Comparison of ENCODE assay signal across 8 cellular contexts in the genomic region with DNA sequence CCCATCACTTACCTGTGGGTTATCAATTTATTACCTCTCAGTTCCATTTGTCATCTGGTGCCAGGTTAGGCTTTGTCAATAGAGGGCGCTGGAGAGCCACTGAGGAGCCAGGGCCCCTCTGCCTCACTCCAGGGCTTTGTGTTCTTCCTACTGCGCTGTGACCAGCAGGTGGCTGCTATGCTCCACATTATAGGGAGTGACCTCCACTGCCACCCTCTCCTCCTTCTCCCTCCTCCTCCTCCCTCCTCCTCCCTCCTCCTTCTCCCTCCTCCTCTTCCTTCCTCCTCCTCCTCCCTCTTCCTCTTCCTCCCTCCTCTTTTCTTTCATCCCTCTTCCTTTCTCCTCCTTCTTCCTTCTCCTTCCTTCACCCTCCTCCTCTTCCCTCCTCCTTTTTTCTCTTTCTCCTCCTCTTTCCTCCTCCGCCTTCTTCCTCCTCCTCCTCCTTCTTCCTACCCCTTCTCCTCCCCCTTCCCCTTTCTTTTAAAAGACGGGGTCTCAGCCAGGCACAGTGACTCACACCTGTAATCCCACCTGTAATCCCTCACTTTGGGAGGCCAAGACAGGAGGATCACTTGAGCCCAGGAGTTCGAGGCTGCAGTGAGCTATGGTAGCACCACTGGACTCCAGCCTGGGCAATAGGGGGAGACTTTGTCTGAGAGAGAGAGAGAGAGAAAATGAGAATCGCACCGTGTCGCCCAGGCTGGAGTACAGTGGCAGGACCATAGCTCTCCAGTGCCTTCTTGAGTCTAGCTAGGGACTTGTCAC. TPM values are rescaled to one million over a fixed set of nuclear protein-coding genes. Genes with fewer than 3 reads are reported as not detected.
DNase-seq lines count a peak whose midpoint lies in the region; ATAC-seq, FAIRE-seq and TF ChIP-seq lines count a peak whose summit lies in the region.

No MANE protein-coding gene starts in this region.

- no peak overlapping the region for H3K4me3 Mint-ChIP-seq in activated CD8-positive, alpha-beta T cell treated with anti-CD3 and anti-CD28 coated beads, Interleukin-2, amount 10 ng/mL, durations not matched to agents 7 days and 5 days

- no peak overlapping the region for H4K5ac ChIP-seq in H1 (ENCODE audit: insufficient read length, low read depth, low read length)

- POLR2A ChIA-PET in activated CD8-positive, alpha-beta T cell treated with anti-CD3 and anti-CD28 coated beads, Interleukin-2, amount 10 ng/mL, durations not matched to agents 7 days and 5 days (lab: Charles Lee): interaction anchor here (0.6 to 6.9 kb wide), 3 partner anchors 19 to 51 kb away, joined by 3 to 96 read pairs (median 3); no protein-coding TSS in a partner anchor
- POLR2A ChIA-PET in H1 (lab: Charles Lee; ENCODE audit: partially characterized antibody): interaction anchor here (0.7 to 1.9 kb wide), 5 partner anchors 8 to 166 kb away, joined by 3 to 13 read pairs (median 3); a partner anchor contains a TSS

- no peak overlapping the region for H2BK120ac ChIP-seq in H1 (replicated peaks; ENCODE audit: low read depth, low read length)

- intact Hi-C loops in mucosa of descending colon (cut with DNase I, micrococcal nuclease): loop anchor here in 1 of 2 donors (10.0 kb wide), 1 partner anchor 241 kb away; a partner anchor contains a TSS

- no peak overlapping the region for H3K27ac ChIP-seq in H1 (ENCODE audit: low read depth, low read length)

- H2BK5ac ChIP-seq in H1 (ENCODE audit: low read depth, low read length): no peak overlapping the region

- H2BK20ac ChIP-seq in H1 (ENCODE audit: low read length): 0 out of 2 replicates have a peak overlapping the region, but pooled peaks have one; percentile 37

- H3K4me1 ChIP-seq in H1 (replicated peaks in 1 of 4; ENCODE audit: control insufficient read depth in 3 of 4, insufficient read depth in 4 of 4, low read length in 3 of 4) (no peaks in the 10 kb centered on the region), mucosa of descending colon (ENCODE audit: low read depth) (no peaks in the 10 kb centered on the region)

- H3K9me3 Mint-ChIP-seq in activated CD8-positive, alpha-beta T cell treated with anti-CD3 and anti-CD28 coated beads, Interleukin-2, amount 10 ng/mL, durations not matched to agents 7 days and 5 days (ENCODE audit: insufficient read depth): no peaks in the 10 kb centered on the region

- no peaks in the 10 kb centered on the region for H3K36me3 Mint-ChIP-seq in activated CD8-positive, alpha-beta T cell treated with anti-CD3 and anti-CD28 coated beads, Interleukin-2, amount 10 ng/mL, durations not matched to agents 7 days and 5 days (ENCODE audit: low read depth)

- no peaks in the 10 kb centered on the region for H3K27me3 ChIP-seq in H1 (replicated peaks in 1 of 4; ENCODE audit: control insufficient read depth in 3 of 4, extremely low read depth in 1 of 4, insufficient read depth in 3 of 4, low read length in 3 of 4)

- H2AK5ac ChIP-seq in H1 (ENCODE audit: low read depth, low read length): no peak overlapping the region

- TF ChIP-seq EP300 in H1 (IDR thresholded peaks at IDR 0.05; ENCODE audit: borderline replicate concordance in 1 of 2, low read depth in 2 of 2, low read length in 2 of 2): no peak

- no peak for TF ChIP-seq POLR2A in H1 (IDR thresholded peaks at IDR 0.05; ENCODE audit: control extremely low read depth in 1 of 2, low read depth in 2 of 2, low read length in 2 of 2)

- peak; percentile 81 for DNase-seq in CMK (ENCODE audit: low read depth)
- peak; percentile 88 for DNase-seq in HTR-8/SVneo (ENCODE audit: insufficient read length, low spot score)
- DNase-seq in NOMO-1 (lab: John Stamatoyannopoulos, UW; ENCODE audit: unreplicated experiment in 2 of 2): peak; percentile 58 to 81
- peak; percentile 95 for DNase-seq in activated CD8-positive, alpha-beta T cell treated with anti-CD3 and anti-CD28 coated beads, Interleukin-2, amount 10 ng/mL, durations not matched to agents 7 days and 5 days
- peak in 1 of 2 experiments; percentile 93 for DNase-seq in H1 (ENCODE audit: low read depth in 1 of 2, low spot score in 2 of 2)
- DNase-seq in mucosa of descending colon: peak; percentile 86 to 95 (median 89)
- peak; percentile 80 to 81 for DNase-seq in stimulated activated CD8-positive, alpha-beta memory T cell treated with anti-CD3 and anti-CD28 coated beads, Interleukin-7, amount 100 ng/mL, for 1 hour (ENCODE audit: low read depth in 2 of 2)

- no peak overlapping the region for H2BK15ac ChIP-seq in H1 (ENCODE audit: low read length)

- TF ChIP-seq CTCF in H1 (IDR thresholded peaks at IDR 0.05; ENCODE audit: control extremely low read depth in 1 of 3, insufficient read depth in 1 of 3, low read depth in 1 of 3, low read length in 3 of 3): peak; percentile 99
- peak; percentile 88 for TF ChIP-seq CTCF in mucosa of descending colon (IDR thresholded peaks at IDR 0.05)

- no peak overlapping the region for H3K18ac ChIP-seq in H1 (ENCODE audit: extremely low read depth, low read length)

- H3K4ac ChIP-seq in H1 (replicated peaks; ENCODE audit: insufficient read length, low read depth, low read length): no peak overlapping the region

- no peaks in the 10 kb centered on the region for H3K27me3 Mint-ChIP-seq in activated CD8-positive, alpha-beta T cell treated with anti-CD3 and anti-CD28 coated beads, Interleukin-2, amount 10 ng/mL, durations not matched to agents 7 days and 5 days (ENCODE audit: low read depth)

- FAIRE-seq in HTR-8/SVneo (lab: Jason Lieb, UNC): peak; percentile 93
- FAIRE-seq in H1 (lab: Jason Lieb, UNC): peak; percentile 78

- H3K27ac Mint-ChIP-seq in activated CD8-positive, alpha-beta T cell treated with anti-CD3 and anti-CD28 coated beads, Interleukin-2, amount 10 ng/mL, durations not matched to agents 7 days and 5 days: peak overlapping the region; percentile 70

- H3K9ac ChIP-seq in H1 (replicated peaks in 1 of 4; ENCODE audit: extremely low read depth in 1 of 4, low read depth in 3 of 4, low read length in 3 of 4): no peak overlapping the region

- no peak overlapping the region for H2BK12ac ChIP-seq in H1 (ENCODE audit: low read depth, low read length)

- no peak overlapping the region for H3K4me2 ChIP-seq in H1 (ENCODE audit: insufficient read depth in 1 of 2, low read depth in 2 of 2, low read length in 2 of 2)

- no peak overlapping the region for H3K23ac ChIP-seq in H1 (ENCODE audit: insufficient read length)

- H3K4me1 Mint-ChIP-seq in activated CD8-positive, alpha-beta T cell treated with anti-CD3 and anti-CD28 coated beads, Interleukin-2, amount 10 ng/mL, durations not matched to agents 7 days and 5 days (ENCODE audit: low read depth): peaks cover 22% of the 10 kb centered on the region

- 43% methylated on average over 8 of the region's 8 CpGs; no CpG with 5 or more reads in 1 of the 2 experiments for WGBS in H1 (ENCODE audit: extremely low coverage in 1 of 2, insufficient coverage in 1 of 2, insufficient read length in 1 of 2, insufficient replicate concordance in 2 of 2, low coverage in 1 of 2, low lambda C conversion rate in 2 of 2, missing lambda C conversion rate in 1 of 2), 2 experiments

- no peak overlapping the region for H3K56ac ChIP-seq in H1 (replicated peaks; ENCODE audit: insufficient read length, low read depth, low read length)

- no peak overlapping the region for H3K14ac ChIP-seq in H1 (ENCODE audit: insufficient read length)

- CTCF ChIA-PET in activated CD8-positive, alpha-beta T cell treated with anti-CD3 and anti-CD28 coated beads, Interleukin-2, amount 10 ng/mL, durations not matched to agents 7 days and 5 days (lab: Charles Lee): interaction anchor here (0.7 to 10.3 kb wide), 24 partner anchors 9 to 238 kb away, joined by 3 to 266 read pairs (median 6); a partner anchor contains a TSS
- CTCF ChIA-PET in H1 (lab: Charles Lee; ENCODE audit: partially characterized antibody): interaction anchor here (0.6 to 7.6 kb wide), 25 partner anchors 10 to 177 kb away, joined by 3 to 105 read pairs (median 3); a partner anchor contains a TSS

- ATAC-seq in GM21360 (IDR thresholded peaks at IDR 0.05; ENCODE audit: unreplicated experiment): peak; percentile 83
- ATAC-seq in activated CD8-positive, alpha-beta T cell treated with anti-CD3 and anti-CD28 coated beads, Interleukin-2, amount 10 ng/mL, durations not matched to agents 7 days and 5 days: peak; percentile 100
- ATAC-seq in mucosa of descending colon: peak; percentile 100

- peak; percentile 91 to 97 for TF ChIP-seq RAD21 in H1 (IDR thresholded peaks at IDR 0.05 in 1 of 2, conservative IDR thresholded peaks at IDR 0.05 in 1 of 2; ENCODE audit: low read depth in 2 of 2, low read length in 2 of 2)

- no peaks in the 10 kb centered on the region for H3K23me2 ChIP-seq in H1 (ENCODE audit: low read depth, low read length)

- H3K79me2 ChIP-seq in H1 (ENCODE audit: control insufficient read depth in 1 of 2, insufficient read depth in 2 of 2, low read length in 2 of 2): no peaks in the 10 kb centered on the region

- no peaks in the 10 kb centered on the region for H4K20me1 ChIP-seq in H1 (replicated peaks in 1 of 2; ENCODE audit: control insufficient read depth in 1 of 2, insufficient read depth in 2 of 2, low read length in 2 of 2)

- H4K91ac ChIP-seq in H1 (replicated peaks; ENCODE audit: insufficient read length, low read length): peak overlapping the region; percentile 47

- no peaks in the 10 kb centered on the region for H3K79me1 ChIP-seq in H1 (ENCODE audit: low read depth, low read length)

- no peak overlapping the region for H3K4me3 ChIP-seq in H1 (ENCODE audit: extremely low read depth in 1 of 4, insufficient read depth in 2 of 4, low read depth in 3 of 4, low read length in 4 of 4)
- H3K4me3 ChIP-seq in mucosa of descending colon: no peak overlapping the region

- H2AFZ ChIP-seq in H1 (ENCODE audit: low read length): no peak overlapping the region

- no peak overlapping the region for H4K8ac ChIP-seq in H1 (ENCODE audit: extremely low read depth, insufficient read depth, low read length)

- no peaks in the 10 kb centered on the region for H3K9me3 ChIP-seq in H1 (ENCODE audit: insufficient read depth in 2 of 2, low read depth in 1 of 2, low read length in 1 of 2)
- H3K9me3 ChIP-seq in mucosa of descending colon: no peaks in the 10 kb centered on the region

- H3K36me3 ChIP-seq in H1 (ENCODE audit: control insufficient read depth in 2 of 4, insufficient read depth in 4 of 4, low read length in 3 of 4) (no peaks in the 10 kb centered on the region), mucosa of descending colon (ENCODE audit: low read depth) (no peaks in the 10 kb centered on the region)

RNA-seq across cellular contexts. Expression of a gene that starts 10.3 kb away (rescaled TPM):
- 10 to 100 TPM; 37.4 to 41.4 TPM for total RNA-seq in activated CD8-positive, alpha-beta T cell treated with anti-CD3 and anti-CD28 coated beads, Interleukin-2, amount 10 ng/mL, durations not matched to agents 7 days and 5 days
- total RNA-seq in H1 (2021; fragmentation: NEBNext Ultra II Directional; extraction: Animal tissue kit (Norgen Biotek cat#: 25700)): 0.42 and 0.50 TPM in 2 replicates
- 0.11 and 0.17 TPM in 2 replicates for polyA plus RNA-seq in H1 (2011; rRNA removed)
- 0.08 TPM for polyA plus RNA-seq in H1 (2011; cell fraction: cytosol; rRNA removed)
- 0.30 TPM for polyA plus RNA-seq in H1 (2011; cell fraction: nucleus; rRNA removed)
- 0.39 to 1.1 TPM (median 0.93 TPM) in 4 replicates for polyA plus RNA-seq in H1 (2012, experiment 1 of 2)
- 0.39 TPM for polyA plus RNA-seq in H1 (2012, experiment 2 of 2)
- polyA plus RNA-seq in H1 (2013, experiment 1 of 2): 0.08 TPM
- polyA plus RNA-seq in H1 (2013, experiment 2 of 2): 0.07 TPM
- polyA minus RNA-seq in H1 (2011; rRNA and poly(A)+ RNA removed): not detected in 2 replicates
- polyA minus RNA-seq in H1 (2011; cell fraction: cytosol; rRNA and poly(A)+ RNA removed): not detected
- polyA minus RNA-seq in H1 (2011; cell fraction: nucleus; rRNA and poly(A)+ RNA removed): not detected
- total RNA-seq in mucosa of descending colon: under 1 TPM in 1 of 3 donors, not detected in 2; 0.27 TPM

RNA-seq across cellular contexts. Expression of a gene that starts 23.8 kb away (rescaled TPM):
- total RNA-seq in activated CD8-positive, alpha-beta T cell treated with anti-CD3 and anti-CD28 coated beads, Interleukin-2, amount 10 ng/mL, durations not matched to agents 7 days and 5 days: 10 to 100 TPM; 58.0 to 64.3 TPM
- total RNA-seq in H1 (2021; fragmentation: NEBNext Ultra II Directional; extraction: Animal tissue kit (Norgen Biotek cat#: 25700)): 38.6 and 41.5 TPM in 2 replicates
- polyA plus RNA-seq in H1 (2011; rRNA removed): 26.7 and 42.2 TPM in 2 replicates
- polyA plus RNA-seq in H1 (2011; cell fraction: cytosol; rRNA removed): 19.2 TPM
- 120 TPM for polyA plus RNA-seq in H1 (2011; cell fraction: nucleus; rRNA removed)
- polyA plus RNA-seq in H1 (2012, experiment 1 of 2): 51.6 to 57.0 TPM (median 55.5 TPM) in 4 replicates
- polyA plus RNA-seq in H1 (2012, experiment 2 of 2): 34.0 TPM
- polyA plus RNA-seq in H1 (2013, experiment 1 of 2): 22.7 TPM
- 21.2 TPM for polyA plus RNA-seq in H1 (2013, experiment 2 of 2)
- 15.9 and 19.0 TPM in 2 replicates for polyA minus RNA-seq in H1 (2011; rRNA and poly(A)+ RNA removed)
- polyA minus RNA-seq in H1 (2011; cell fraction: cytosol; rRNA and poly(A)+ RNA removed): 24.6 TPM
- polyA minus RNA-seq in H1 (2011; cell fraction: nucleus; rRNA and poly(A)+ RNA removed): 25.7 TPM
- total RNA-seq in mucosa of descending colon: 10 to 100 TPM; 35.9 to 49.2 (median 37.5) TPM

RNA-seq across cellular contexts. Expression of a gene that starts 27.7 kb away (rescaled TPM):
- under 1 TPM; 0.63 to 0.82 TPM for total RNA-seq in activated CD8-positive, alpha-beta T cell treated with anti-CD3 and anti-CD28 coated beads, Interleukin-2, amount 10 ng/mL, durations not matched to agents 7 days and 5 days
- total RNA-seq in H1 (2021; fragmentation: NEBNext Ultra II Directional; extraction: Animal tissue kit (Norgen Biotek cat#: 25700)): 0.56 and 0.61 TPM in 2 replicates
- 9.8 and 9.9 TPM in 2 replicates for polyA plus RNA-seq in H1 (2011; rRNA removed)
- 4.1 TPM for polyA plus RNA-seq in H1 (2011; cell fraction: cytosol; rRNA removed)
- polyA plus RNA-seq in H1 (2011; cell fraction: nucleus; rRNA removed): 4.6 TPM
- 0.93 to 4.4 TPM (median 3.4 TPM) in 4 replicates for polyA plus RNA-seq in H1 (2012, experiment 1 of 2)
- polyA plus RNA-seq in H1 (2012, experiment 2 of 2): 1.2 TPM
- 1.8 TPM for polyA plus RNA-seq in H1 (2013, experiment 1 of 2)
- 1.9 TPM for polyA plus RNA-seq in H1 (2013, experiment 2 of 2)
- 2.0 TPM in 2 replicates for polyA minus RNA-seq in H1 (2011; rRNA and poly(A)+ RNA removed)
- not detected for polyA minus RNA-seq in H1 (2011; cell fraction: cytosol; rRNA and poly(A)+ RNA removed)
- 0.50 TPM for polyA minus RNA-seq in H1 (2011; cell fraction: nucleus; rRNA and poly(A)+ RNA removed)
- not detected for total RNA-seq in mucosa of descending colon

RNA-seq across cellular contexts. Expression of a gene that starts 45.9 kb away (rescaled TPM):
- 100 to 1,000 TPM; 471 to 518 TPM for total RNA-seq in activated CD8-positive, alpha-beta T cell treated with anti-CD3 and anti-CD28 coated beads, Interleukin-2, amount 10 ng/mL, durations not matched to agents 7 days and 5 days
- total RNA-seq in H1 (2021; fragmentation: NEBNext Ultra II Directional; extraction: Animal tissue kit (Norgen Biotek cat#: 25700)): 436 and 437 TPM in 2 replicates
- 884 and 1,052 TPM in 2 replicates for polyA plus RNA-seq in H1 (2011; rRNA removed)
- 744 TPM for polyA plus RNA-seq in H1 (2011; cell fraction: cytosol; rRNA removed)
- polyA plus RNA-seq in H1 (2011; cell fraction: nucleus; rRNA removed): 546 TPM
- polyA plus RNA-seq in H1 (2012, experiment 1 of 2): 441 to 812 TPM (median 759 TPM) in 4 replicates
- polyA plus RNA-seq in H1 (2012, experiment 2 of 2): 4,565 TPM
- 994 TPM for polyA plus RNA-seq in H1 (2013, experiment 1 of 2)
- polyA plus RNA-seq in H1 (2013, experiment 2 of 2): 884 TPM
- 442 and 464 TPM in 2 replicates for polyA minus RNA-seq in H1 (2011; rRNA and poly(A)+ RNA removed)
- 148 TPM for polyA minus RNA-seq in H1 (2011; cell fraction: cytosol; rRNA and poly(A)+ RNA removed)
- 133 TPM for polyA minus RNA-seq in H1 (2011; cell fraction: nucleus; rRNA and poly(A)+ RNA removed)
- 100 to 1,000 TPM; 460 to 939 (median 669) TPM for total RNA-seq in mucosa of descending colon

RNA-seq across cellular contexts. Expression of a gene that starts 48.2 kb away (rescaled TPM):
- total RNA-seq in activated CD8-positive, alpha-beta T cell treated with anti-CD3 and anti-CD28 coated beads, Interleukin-2, amount 10 ng/mL, durations not matched to agents 7 days and 5 days: 10 to 100 TPM; 29.9 to 37.1 TPM
- 8.4 and 12.2 TPM in 2 replicates for total RNA-seq in H1 (2021; fragmentation: NEBNext Ultra II Directional; extraction: Animal tissue kit (Norgen Biotek cat#: 25700))
- polyA plus RNA-seq in H1 (2011; rRNA removed): 28.9 and 40.3 TPM in 2 replicates
- 18.4 TPM for polyA plus RNA-seq in H1 (2011; cell fraction: cytosol; rRNA removed)
- polyA plus RNA-seq in H1 (2011; cell fraction: nucleus; rRNA removed): 21.5 TPM
- polyA plus RNA-seq in H1 (2012, experiment 1 of 2): 8.9 to 15.1 TPM (median 14.9 TPM) in 4 replicates
- 22.9 TPM for polyA plus RNA-seq in H1 (2012, experiment 2 of 2)
- polyA plus RNA-seq in H1 (2013, experiment 1 of 2): 8.9 TPM
- 9.4 TPM for polyA plus RNA-seq in H1 (2013, experiment 2 of 2)
- 3.0 and 5.6 TPM in 2 replicates for polyA minus RNA-seq in H1 (2011; rRNA and poly(A)+ RNA removed)
- 9.5 TPM for polyA minus RNA-seq in H1 (2011; cell fraction: cytosol; rRNA and poly(A)+ RNA removed)
- 8.9 TPM for polyA minus RNA-seq in H1 (2011; cell fraction: nucleus; rRNA and poly(A)+ RNA removed)
- total RNA-seq in mucosa of descending colon: 10 to 100 TPM in 1 of 3 donors, 1 to 10 TPM in 2; 5.3 to 14.6 (median 8.2) TPM

Comparison
In these comparisons a context has a peak if more than half of its experiments do, and no peak if none do; other contexts are left out.
1. RNA of a gene that starts 10.3 kb away (total RNA-seq): 37.4 to 41.4 TPM in activated CD8-positive, alpha-beta T cell treated with anti-CD3 and anti-CD28 coated beads, Interleukin-2, amount 10 ng/mL, durations not matched to agents 7 days and 5 days; 0.42 to 0.50 TPM in H1 and 0.27 TPM in mucosa of descending colon; every median in the first group is over 10 times any median in the second.
2. Peak in every context shown above with its lines, with median percentiles within 50 percentile points of each other: ATAC-seq.